8 cellular contexts compared by ENCODE assay signal in genomic region chr10:50704436-50705079, GRCh38. TPM values are rescaled to one million over a fixed set of nuclear protein-coding genes. Genes with fewer than 3 reads are reported as not detected.
DNase-seq lines count a peak whose midpoint lies in the region; ATAC-seq, FAIRE-seq and TF ChIP-seq lines count a peak whose summit lies in the region.
"Not testable (repeated sequence)": the region's sequence is repeated elsewhere in the genome, so short reads cannot be mapped to it uniquely, and the experiment has no call there.

No MANE protein-coding gene starts in this region.

- H3K4me3 ChIP-seq in bronchial epithelial cell (ENCODE audit: low read depth, low read length); thyroid gland (replicated peaks in 1 of 3): not testable (repeated sequence)

- intact Hi-C loops in activated CD4-positive, alpha-beta T cell treated with anti-CD3 and anti-CD28 coated beads for 36 hours (cut with DNase I, micrococcal nuclease); left ventricle myocardium superior (cut with micrococcal nuclease); thyroid gland (cut with DNase I): not testable (repeated sequence)

- H3K4me3 Mint-ChIP-seq in activated CD4-positive, alpha-beta T cell treated with anti-CD3 and anti-CD28 coated beads for 36 hours, result not testable (repeated sequence)

- not testable (repeated sequence) for H3K36me3 ChIP-seq in bronchial epithelial cell (ENCODE audit: control insufficient read depth, insufficient read depth, low read length); thyroid gland

- POLR2A ChIA-PET in activated CD4-positive, alpha-beta T cell treated with anti-CD3 and anti-CD28 coated beads for 36 hours (lab: Charles Lee), result not testable (repeated sequence)

- H3K9me3 ChIP-seq in thyroid gland, result not testable (repeated sequence)

- not testable (repeated sequence) for H3K36me3 Mint-ChIP-seq in activated CD4-positive, alpha-beta T cell treated with anti-CD3 and anti-CD28 coated beads for 36 hours (ENCODE audit: low read depth)

- peak; percentile 4 for DNase-seq in NCI-H2107 treated with DMSO at 0.1 percent for 48 hours (lab: John Stamatoyannopoulos, UW; ENCODE audit: unreplicated experiment)
- DNase-seq in activated CD4-positive, alpha-beta T cell treated with anti-CD3 and anti-CD28 coated beads for 36 hours; left ventricle myocardium superior: not testable (repeated sequence)
- DNase-seq in bronchial epithelial cell (ENCODE audit: low read depth), result peak; percentile 13
- peak; percentile 43 to 63 for DNase-seq in thyroid gland

- 60 to 61% methylated on average over 4 to 5 of the region's 5 CpGs for WGBS in thyroid gland, 2 donors

- not testable (repeated sequence) for H3K4me1 Mint-ChIP-seq in activated CD4-positive, alpha-beta T cell treated with anti-CD3 and anti-CD28 coated beads for 36 hours

- not testable (repeated sequence) for H3K27me3 ChIP-seq in bronchial epithelial cell (ENCODE audit: control insufficient read depth, insufficient read depth, low read length); thyroid gland

- ATAC-seq in GM18519 (IDR thresholded peaks at IDR 0.05; ENCODE audit: low FRiP score, unreplicated experiment) (peak; percentile 49), HG02610 (IDR thresholded peaks at IDR 0.05; ENCODE audit: unreplicated experiment) (peak; percentile 71), HG03469 (IDR thresholded peaks at IDR 0.05; ENCODE audit: unreplicated experiment) (peak; percentile 73), left ventricle myocardium superior (peak; percentile 90)
- peak; percentile 47 for ATAC-seq in activated CD4-positive, alpha-beta T cell treated with anti-CD3 and anti-CD28 coated beads for 36 hours

- H3K27ac Mint-ChIP-seq in activated CD4-positive, alpha-beta T cell treated with anti-CD3 and anti-CD28 coated beads for 36 hours, result not testable (repeated sequence)

- H3K9me3 Mint-ChIP-seq in activated CD4-positive, alpha-beta T cell treated with anti-CD3 and anti-CD28 coated beads for 36 hours (ENCODE audit: low read depth), result not testable (repeated sequence)

- TF ChIP-seq CTCF in bronchial epithelial cell (IDR thresholded peaks at IDR 0.05; ENCODE audit: insufficient read depth, low read length, severe bottlenecking); thyroid gland (IDR thresholded peaks at IDR 0.05): not testable (repeated sequence)

- H3K4me1 ChIP-seq in thyroid gland, result not testable (repeated sequence)

- not testable (repeated sequence) for H3K27ac ChIP-seq in thyroid gland

- TF ChIP-seq POLR2A in thyroid gland (IDR thresholded peaks at IDR 0.05), result not testable (repeated sequence)

- CTCF ChIA-PET in activated CD4-positive, alpha-beta T cell treated with anti-CD3 and anti-CD28 coated beads for 36 hours (lab: Charles Lee), result not testable (repeated sequence)

- H3K27me3 Mint-ChIP-seq in activated CD4-positive, alpha-beta T cell treated with anti-CD3 and anti-CD28 coated beads for 36 hours, result not testable (repeated sequence)

- not testable (repeated sequence) for FAIRE-seq in bronchial epithelial cell (lab: Jason Lieb, UNC)

RNA-seq across cellular contexts. Expression of gene ASAH2B, which starts 35.2 kb away (rescaled TPM):
- 10 to 100 TPM in 1 of 2 experiments, 1 to 10 TPM in 1; 5.9 to 10.3 TPM for total RNA-seq in activated CD4-positive, alpha-beta T cell treated with anti-CD3 and anti-CD28 coated beads for 36 hours
- 4.5 and 5.9 TPM in 2 replicates for total RNA-seq in bronchial epithelial cell
- 4.8 TPM for total RNA-seq in left ventricle myocardium superior
- total RNA-seq in thyroid gland, result 1 to 10 TPM; 2.4 to 3.5 (median 3.1) TPM
